ENCODE assay signal across 1 cellular context in the genomic region with DNA sequence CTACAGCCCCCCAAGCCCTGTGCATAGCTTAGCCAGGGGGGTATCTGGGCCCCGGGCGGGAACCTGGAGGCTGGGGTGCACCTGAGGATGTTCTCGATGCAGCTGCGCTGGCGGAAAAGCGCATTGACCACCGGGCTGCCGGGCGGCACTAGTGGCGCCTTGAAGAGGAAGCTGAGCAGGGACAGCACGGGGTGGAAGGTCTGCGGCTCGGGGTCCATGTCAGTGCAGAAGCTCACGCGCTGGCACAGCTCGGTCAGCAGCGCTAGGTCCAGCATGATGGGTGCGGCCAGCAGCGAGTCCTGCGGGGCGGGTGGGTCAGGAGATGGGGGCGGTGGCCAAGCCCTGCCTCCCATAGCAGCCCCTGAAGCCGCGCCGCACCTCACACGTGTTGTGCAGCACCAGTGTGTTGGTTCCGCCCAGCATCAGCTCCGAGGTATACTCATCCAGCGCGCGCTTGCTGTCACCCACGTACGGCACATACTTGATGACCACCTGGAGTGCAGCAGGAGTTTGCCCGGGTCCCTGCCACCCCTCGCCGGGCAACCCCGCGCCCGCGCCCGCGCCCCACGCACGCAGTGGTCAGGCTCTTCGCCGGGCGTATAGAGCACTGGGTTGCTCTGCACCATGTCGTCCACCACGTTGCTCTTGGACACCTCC.
TF ChIP-seq lines count a peak whose summit lies in the region.

No MANE protein-coding gene starts in this region.

TF ChIP-seq in IMR-90, 13 proteins besides CTCF, POLR2A, EP300 and RAD21:
- TF ChIP-seq, protein P1, sequence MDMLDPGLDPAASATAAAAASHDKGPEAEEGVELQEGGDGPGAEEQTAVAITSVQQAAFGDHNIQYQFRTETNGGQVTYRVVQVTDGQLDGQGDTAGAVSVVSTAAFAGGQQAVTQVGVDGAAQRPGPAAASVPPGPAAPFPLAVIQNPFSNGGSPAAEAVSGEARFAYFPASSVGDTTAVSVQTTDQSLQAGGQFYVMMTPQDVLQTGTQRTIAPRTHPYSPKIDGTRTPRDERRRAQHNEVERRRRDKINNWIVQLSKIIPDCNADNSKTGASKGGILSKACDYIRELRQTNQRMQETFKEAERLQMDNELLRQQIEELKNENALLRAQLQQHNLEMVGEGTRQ (IDR thresholded peaks at IDR 0.05; ENCODE audit: low read depth, low read length), result no peak
- TF ChIP-seq RFX5 (IDR thresholded peaks at IDR 0.05; ENCODE audit: low read depth, low read length) (no peak), SMC3 (IDR thresholded peaks at IDR 0.05; ENCODE audit: low read depth, low read length) (no peak), NFE2L2 (IDR thresholded peaks at IDR 0.05; ENCODE audit: low read depth, low read length) (no peak), MXI1 (IDR thresholded peaks at IDR 0.05; ENCODE audit: borderline replicate concordance, low read depth, low read length) (no peak), RCOR1 (IDR thresholded peaks at IDR 0.05; ENCODE audit: insufficient replicate concordance, low read length) (no peak), BHLHE40 (IDR thresholded peaks at IDR 0.05; ENCODE audit: low read depth, low read length) (no peak), ELK1 (IDR thresholded peaks at IDR 0.05; ENCODE audit: borderline replicate concordance, low read depth, low read length) (no peak), FOS (IDR thresholded peaks at IDR 0.05; ENCODE audit: low read depth, low read length) (no peak), CEBPB (IDR thresholded peaks at IDR 0.05; ENCODE audit: low read depth, low read length) (no peak), CHD1 (IDR thresholded peaks at IDR 0.05; ENCODE audit: low read depth, low read length) (no peak)
